In the genomic region with DNA sequence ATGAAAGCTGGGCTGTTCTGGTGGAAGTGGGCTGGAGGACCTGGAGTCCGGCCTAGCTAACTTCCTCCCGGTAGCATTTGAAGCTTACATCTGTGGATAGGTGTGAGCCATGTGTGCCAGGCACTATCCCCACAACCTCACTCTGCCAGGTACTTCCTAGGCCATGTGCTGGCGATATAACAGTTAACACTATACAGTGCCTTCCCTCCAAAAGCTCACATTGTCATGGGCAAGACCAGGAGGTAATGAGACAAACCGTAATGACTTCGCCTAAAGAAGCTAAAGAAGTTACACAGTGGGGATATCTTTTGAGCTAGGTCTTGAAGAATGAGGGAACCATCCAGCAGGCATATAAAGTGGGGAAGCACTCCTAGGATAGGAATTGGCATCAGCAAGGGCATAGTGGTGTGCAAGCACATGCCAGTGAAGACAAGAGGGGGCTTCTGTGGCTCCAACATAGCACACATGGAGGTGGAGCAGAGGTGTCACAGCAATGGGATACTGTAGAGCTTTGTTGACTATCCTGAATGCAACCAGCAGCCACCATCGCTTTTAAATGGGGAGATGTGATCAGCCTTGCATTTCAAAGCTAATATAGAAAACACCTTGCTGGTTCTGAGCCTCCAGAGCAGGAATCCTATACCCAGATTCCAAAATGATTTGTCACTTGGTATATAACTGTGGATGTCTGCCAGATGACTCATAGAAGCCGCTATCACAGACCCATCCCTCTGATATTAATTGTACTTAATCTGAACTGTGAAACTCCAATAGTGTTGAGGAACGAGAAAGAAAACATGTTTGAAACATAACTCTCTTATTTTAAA, we compare ENCODE assay signal across 13 cellular contexts.
A peak's percentile ranks its signal among the peaks of the same experiment; 100 is the strongest.
DNase-seq lines count a peak whose midpoint lies in the region; ATAC-seq, FAIRE-seq and TF ChIP-seq lines count a peak whose summit lies in the region.
"Had no signal": no experiment of that assay in that cellular context is flagged by ENCODE, and none has a peak within 500 bp of the region (broad histone marks: within the 10 kb centered on the region; RNA-seq: fewer than 3 reads in every experiment).

No MANE protein-coding gene starts in this region.

- no peak overlapping the region for H3K4me3 ChIP-seq in kidney epithelial cell (ENCODE audit: low read depth, low read length)

- DNase-seq in HS-5 (ENCODE audit: low read depth) (peak; percentile 81), astrocyte of the hippocampus (ENCODE audit: low read depth, low spot score) (peak; percentile 78), kidney epithelial cell (ENCODE audit: low read depth) (peak; percentile 82), urothelium cell line (ENCODE audit: low spot score) (peak; percentile 72)
- DNase-seq in activated CD8-positive, alpha-beta memory T cell treated with anti-CD3 and anti-CD28 coated beads for 24 hours = no peak
- DNase-seq: activated B cell treated with CpG ODN at 0.5 μM for 24 hours; activated effector memory CD4-positive, alpha-beta T cell treated with anti-CD3 and anti-CD28 coated beads, Interleukin-2, amount 50 U/mL, for 16 hours; kidney; NCI-H1436 treated with DMSO at 0.1 percent for 48 hours; posterior cingulate gyrus had no signal

- no peaks in the 10 kb centered on the region for H3K36me3 ChIP-seq in kidney epithelial cell (ENCODE audit: control insufficient read depth, insufficient read depth, low read length)

- ATAC-seq in HG03460 (IDR thresholded peaks at IDR 0.05; ENCODE audit: unreplicated experiment) (no peak), GM21367 (IDR thresholded peaks at IDR 0.05; ENCODE audit: unreplicated experiment) (no peak)

- no peak for TF ChIP-seq CTCF in kidney epithelial cell (IDR thresholded peaks at IDR 0.05; ENCODE audit: insufficient read depth, low read length, poor library complexity, severe bottlenecking)

- no peaks in the 10 kb centered on the region for H3K27me3 ChIP-seq in kidney epithelial cell (ENCODE audit: control insufficient read depth, insufficient read depth, low read length)

- peak; percentile 13 for FAIRE-seq in urothelium cell line (lab: Jason Lieb, UNC)
- FAIRE-seq: G401.6, kidney had no signal
